In the genomic region with DNA sequence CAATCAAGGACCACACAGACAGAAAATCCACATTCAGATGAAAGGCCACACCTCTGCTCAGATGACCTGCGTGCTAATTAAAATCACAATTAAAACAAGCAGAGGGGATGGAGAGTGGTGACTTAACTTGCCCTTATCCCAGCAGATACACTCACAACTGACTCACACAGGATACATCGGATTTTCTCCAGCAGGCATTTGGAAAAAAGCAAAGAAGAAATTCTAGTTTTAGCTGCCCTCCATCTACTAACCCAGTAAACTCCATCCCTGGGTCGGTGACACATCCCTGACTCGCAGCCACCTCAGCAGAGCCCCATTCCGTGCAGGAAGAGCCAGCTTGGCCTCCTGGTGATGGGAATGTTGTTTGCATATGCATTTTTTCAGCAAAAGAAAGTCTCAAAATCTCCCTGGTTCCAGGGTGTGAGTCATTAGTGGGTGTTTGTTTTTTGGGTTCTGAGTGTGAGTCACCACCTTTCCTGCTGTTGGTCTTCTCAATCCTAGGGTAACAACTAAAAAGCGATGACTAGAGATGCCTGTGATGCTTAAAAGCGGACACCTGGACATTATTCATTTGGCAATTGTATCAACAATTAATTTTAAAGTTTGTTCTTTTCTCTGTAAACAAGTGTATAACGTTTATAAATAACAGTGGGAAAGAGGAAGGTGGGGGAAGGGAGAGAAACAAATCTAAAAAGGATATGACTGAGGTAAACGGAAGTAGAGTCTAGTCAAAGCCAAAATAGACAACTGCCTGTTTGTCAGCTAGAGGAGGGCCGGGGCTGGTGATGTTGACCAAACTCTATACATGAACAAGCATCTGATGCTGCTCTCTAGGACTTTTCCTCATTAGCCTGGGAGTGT, we compare ENCODE assay signal across 8 cellular contexts. TPM values are rescaled to one million over a fixed set of nuclear protein-coding genes. Genes with fewer than 3 reads are reported as not detected.
A peak's percentile ranks its signal among the peaks of the same experiment; 100 is the strongest.
DNase-seq lines count a peak whose midpoint lies in the region; ATAC-seq and TF ChIP-seq lines count a peak whose summit lies in the region.

No MANE protein-coding gene starts in this region.

- TF ChIP-seq CTCF in SK-N-SH (IDR thresholded peaks at IDR 0.05), result peak; percentile 64

- peak overlapping the region; percentile 64 for H3K4me2 ChIP-seq in SK-N-SH

- 12% methylated on average over 10 of the region's 10 CpGs for WGBS in SK-N-SH (ENCODE audit: low lambda C conversion rate)

- no peaks in the 10 kb centered on the region for H3K9me3 ChIP-seq in SK-N-SH

- no peaks in the 10 kb centered on the region for H3K9me2 ChIP-seq in SK-N-SH

- POLR2A ChIA-PET in SK-N-SH (lab: Yijun Ruan, JAX), result interaction anchor here (0.6 kb wide), 1 partner anchor 43 kb away, joined by 7 read pairs; no protein-coding TSS in a partner anchor

- peaks cover 0 to 29% of the 10 kb centered on the region in 2 experiments; a peak in 2 of 4 replicates for H3K4me1 ChIP-seq in SK-N-SH (ENCODE audit: control insufficient read depth in 1 of 2, insufficient read depth in 2 of 2, low read depth in 1 of 2, low read length in 1 of 2)

- H3F3A ChIP-seq in SK-N-SH (replicated peaks; ENCODE audit: insufficient read depth), result peaks cover 35% of the 10 kb centered on the region

- H4K20me1 ChIP-seq in SK-N-SH (ENCODE audit: insufficient read depth), result no peaks in the 10 kb centered on the region

- H3K9ac ChIP-seq in SK-N-SH, result peak overlapping the region; percentile 52

- no peak for TF ChIP-seq RAD21 in SK-N-SH (IDR thresholded peaks at IDR 0.05; ENCODE audit: low read length)

- H2AFZ ChIP-seq in SK-N-SH (ENCODE audit: low read depth), result peak overlapping the region; percentile 42

- TF ChIP-seq EP300 in SK-N-SH (IDR thresholded peaks at IDR 0.05; ENCODE audit: borderline replicate concordance in 1 of 2, low read depth in 1 of 2, low read length in 1 of 2), result peak in 1 of 2 experiments; percentile 92; a peak in 2 of 4 replicates

- no peaks in the 10 kb centered on the region for H3K27me3 ChIP-seq in SK-N-SH (ENCODE audit: insufficient read depth)

- no peaks in the 10 kb centered on the region for H3K79me2 ChIP-seq in SK-N-SH (ENCODE audit: insufficient read depth)

- H3K36me3 ChIP-seq in SK-N-SH (replicated peaks in 1 of 2; ENCODE audit: control insufficient read depth in 1 of 2, insufficient read depth in 2 of 2, low read length in 1 of 2), result no peaks in the 10 kb centered on the region

- H3K27ac ChIP-seq in SK-N-SH (ENCODE audit: low read depth in 2 of 2, low read length in 1 of 2), result peak overlapping the region; percentile 12 to 92; a peak in 3 of 4 replicates

- peak; percentile 47 for DNase-seq in activated naive CD4-positive, alpha-beta T cell treated with Interleukin-2 at 50 U/mL for 16 hours
- DNase-seq in activated naive CD4-positive, alpha-beta T cell (lab: John Stamatoyannopoulos, UW), result no peak
- DNase-seq in SK-N-SH, result no peak
- peak; percentile 31 for DNase-seq in central memory CD4-positive, alpha-beta T cell
- DNase-seq in kidney tubule cell (ENCODE audit: low spot score), result peak; percentile 100
- DNase-seq in stimulated activated CD8-positive, alpha-beta memory T cell treated with anti-CD3 and anti-CD28 coated beads, Interleukin-15, amount 100 ng/mL, for 1 hour (ENCODE audit: low read depth), result peak; percentile 1

- H3K4me3 ChIP-seq in SK-N-SH (ENCODE audit: low read depth in 2 of 2, low read length in 1 of 2), result 0 out of 4 replicates have a peak overlapping the region, but pooled peaks of 1 of the 2 experiments have one; percentile 9

- CTCF ChIA-PET in SK-N-SH (lab: Yijun Ruan, JAX), result interaction anchor here (1.4 kb wide), 1 partner anchor 12 kb away, joined by 5 read pairs; no protein-coding TSS in a partner anchor

- peak; percentile 63 for ATAC-seq in HG03095 (IDR thresholded peaks at IDR 0.05; ENCODE audit: unreplicated experiment)
- ATAC-seq in HG03025 (IDR thresholded peaks at IDR 0.05; ENCODE audit: low FRiP score, unreplicated experiment), result no peak

TF ChIP-seq in SK-N-SH, 30 proteins besides CTCF, POLR2A, EP300 and RAD21 (continues in another document):
- no peak for TF ChIP-seq NRF1 (IDR thresholded peaks at IDR 0.05; ENCODE audit: low read depth, low read length)
- no peak for TF ChIP-seq TAF1 (IDR thresholded peaks at IDR 0.05; ENCODE audit: borderline replicate concordance, low read depth, low read length)
- TF ChIP-seq, protein P1, sequence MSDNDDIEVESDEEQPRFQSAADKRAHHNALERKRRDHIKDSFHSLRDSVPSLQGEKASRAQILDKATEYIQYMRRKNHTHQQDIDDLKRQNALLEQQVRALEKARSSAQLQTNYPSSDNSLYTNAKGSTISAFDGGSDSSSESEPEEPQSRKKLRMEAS (IDR thresholded peaks at IDR 0.05; ENCODE audit: low read depth), result 0 out of 2 replicates have a peak, but pooled peaks have one; percentile 63
- peak; percentile 22; the same call in 1 of the 2 replicates for TF ChIP-seq SMC3 (IDR thresholded peaks at IDR 0.05; ENCODE audit: low read depth, low read length)
- no peak for TF ChIP-seq RFX5 (IDR thresholded peaks at IDR 0.05; ENCODE audit: low read length)
- TF ChIP-seq, protein P2, sequence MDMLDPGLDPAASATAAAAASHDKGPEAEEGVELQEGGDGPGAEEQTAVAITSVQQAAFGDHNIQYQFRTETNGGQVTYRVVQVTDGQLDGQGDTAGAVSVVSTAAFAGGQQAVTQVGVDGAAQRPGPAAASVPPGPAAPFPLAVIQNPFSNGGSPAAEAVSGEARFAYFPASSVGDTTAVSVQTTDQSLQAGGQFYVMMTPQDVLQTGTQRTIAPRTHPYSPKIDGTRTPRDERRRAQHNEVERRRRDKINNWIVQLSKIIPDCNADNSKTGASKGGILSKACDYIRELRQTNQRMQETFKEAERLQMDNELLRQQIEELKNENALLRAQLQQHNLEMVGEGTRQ (IDR thresholded peaks at IDR 0.05; ENCODE audit: borderline replicate concordance, low read depth, low read length), result no peak
- TF ChIP-seq ELF1 (IDR thresholded peaks at IDR 0.05), result no peak; the same call in 1 of the 2 replicates
- no peak; the same call in 1 of the 2 replicates for TF ChIP-seq SIN3A (IDR thresholded peaks at IDR 0.05; ENCODE audit: borderline replicate concordance, low read depth, low read length)
- TF ChIP-seq, protein P3, sequence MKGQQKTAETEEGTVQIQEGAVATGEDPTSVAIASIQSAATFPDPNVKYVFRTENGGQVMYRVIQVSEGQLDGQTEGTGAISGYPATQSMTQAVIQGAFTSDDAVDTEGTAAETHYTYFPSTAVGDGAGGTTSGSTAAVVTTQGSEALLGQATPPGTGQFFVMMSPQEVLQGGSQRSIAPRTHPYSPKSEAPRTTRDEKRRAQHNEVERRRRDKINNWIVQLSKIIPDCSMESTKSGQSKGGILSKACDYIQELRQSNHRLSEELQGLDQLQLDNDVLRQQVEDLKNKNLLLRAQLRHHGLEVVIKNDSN (IDR thresholded peaks at IDR 0.05; ENCODE audit: borderline replicate concordance, low read depth), result no peak
- TF ChIP-seq, protein P4, sequence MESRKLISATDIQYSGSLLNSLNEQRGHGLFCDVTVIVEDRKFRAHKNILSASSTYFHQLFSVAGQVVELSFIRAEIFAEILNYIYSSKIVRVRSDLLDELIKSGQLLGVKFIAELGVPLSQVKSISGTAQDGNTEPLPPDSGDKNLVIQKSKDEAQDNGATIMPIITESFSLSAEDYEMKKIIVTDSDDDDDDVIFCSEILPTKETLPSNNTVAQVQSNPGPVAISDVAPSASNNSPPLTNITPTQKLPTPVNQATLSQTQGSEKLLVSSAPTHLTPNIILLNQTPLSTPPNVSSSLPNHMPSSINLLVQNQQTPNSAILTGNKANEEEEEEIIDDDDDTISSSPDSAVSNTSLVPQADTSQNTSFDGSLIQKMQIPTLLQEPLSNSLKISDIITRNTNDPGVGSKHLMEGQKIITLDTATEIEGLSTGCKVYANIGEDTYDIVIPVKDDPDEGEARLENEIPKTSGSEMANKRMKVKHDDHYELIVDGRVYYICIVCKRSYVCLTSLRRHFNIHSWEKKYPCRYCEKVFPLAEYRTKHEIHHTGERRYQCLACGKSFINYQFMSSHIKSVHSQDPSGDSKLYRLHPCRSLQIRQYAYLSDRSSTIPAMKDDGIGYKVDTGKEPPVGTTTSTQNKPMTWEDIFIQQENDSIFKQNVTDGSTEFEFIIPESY (IDR thresholded peaks at IDR 0.05; ENCODE audit: borderline replicate concordance, low read depth), result 0 out of 2 replicates have a peak, but pooled peaks have one; percentile 45
- peak; percentile 94 for TF ChIP-seq RXRA (IDR thresholded peaks at IDR 0.05; ENCODE audit: borderline replicate concordance, low read depth)
- no peak for TF ChIP-seq YY1 (IDR thresholded peaks at IDR 0.05; ENCODE audit: low read depth)
- peak; percentile 96 for TF ChIP-seq FOSL2 (IDR thresholded peaks at IDR 0.05; ENCODE audit: borderline replicate concordance, low read depth)
- no peak for TF ChIP-seq FOXJ3 (CRISPR knock-in tag; IDR thresholded peaks at IDR 0.05)
- TF ChIP-seq JUND (IDR thresholded peaks at IDR 0.05), result peak; percentile 91
- peak; percentile 49; the same call in 1 of the 2 replicates for TF ChIP-seq MEF2A (IDR thresholded peaks at IDR 0.05; ENCODE audit: borderline replicate concordance, low read depth)
- no peak for TF ChIP-seq GATA2 (CRISPR knock-in tag; IDR thresholded peaks at IDR 0.05)
- TF ChIP-seq TEAD4 (IDR thresholded peaks at IDR 0.05; ENCODE audit: borderline replicate concordance, insufficient read depth), result peak; percentile 90
- TF ChIP-seq NFIC (IDR thresholded peaks at IDR 0.05; ENCODE audit: borderline replicate concordance), result peak; percentile 80
- no peak for TF ChIP-seq EZH2phosphoT487 (IDR thresholded peaks at IDR 0.05; ENCODE audit: borderline replicate concordance, low read depth)
- TF ChIP-seq CHD2 (IDR thresholded peaks at IDR 0.05; ENCODE audit: low read length, partially characterized antibody), result no peak
- no peak for TF ChIP-seq RCOR1 (IDR thresholded peaks at IDR 0.05; ENCODE audit: low read length)
- TF ChIP-seq TCF12 (IDR thresholded peaks at IDR 0.05), result peak; percentile 89
- no peak for TF ChIP-seq GABPA (IDR thresholded peaks at IDR 0.05; ENCODE audit: low read depth)
- no peak for TF ChIP-seq MXI1 (IDR thresholded peaks at IDR 0.05; ENCODE audit: low read depth, low read length)
- TF ChIP-seq, protein P5, sequence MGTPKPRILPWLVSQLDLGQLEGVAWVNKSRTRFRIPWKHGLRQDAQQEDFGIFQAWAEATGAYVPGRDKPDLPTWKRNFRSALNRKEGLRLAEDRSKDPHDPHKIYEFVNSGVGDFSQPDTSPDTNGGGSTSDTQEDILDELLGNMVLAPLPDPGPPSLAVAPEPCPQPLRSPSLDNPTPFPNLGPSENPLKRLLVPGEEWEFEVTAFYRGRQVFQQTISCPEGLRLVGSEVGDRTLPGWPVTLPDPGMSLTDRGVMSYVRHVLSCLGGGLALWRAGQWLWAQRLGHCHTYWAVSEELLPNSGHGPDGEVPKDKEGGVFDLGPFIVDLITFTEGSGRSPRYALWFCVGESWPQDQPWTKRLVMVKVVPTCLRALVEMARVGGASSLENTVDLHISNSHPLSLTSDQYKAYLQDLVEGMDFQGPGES (IDR thresholded peaks at IDR 0.05; ENCODE audit: low read depth, low read length), result no peak

RNA-seq across cellular contexts. Expression of a gene that starts 49.8 kb away (rescaled TPM):
- 3.9 and 5.9 TPM in 2 replicates for polyA plus RNA-seq in SK-N-SH (2012; rRNA removed)
- polyA plus RNA-seq in SK-N-SH (2012; cell fraction: cytosol; rRNA removed), result 4.3 and 4.8 TPM in 2 replicates
- 7.9 and 18.4 TPM in 2 replicates for polyA plus RNA-seq in SK-N-SH (2012; cell fraction: nucleus; rRNA removed)

Comparison
In these comparisons a context has a peak if more than half of its experiments do, and no peak if none do; other contexts are left out.
1. DNase-seq: peak in activated naive CD4-positive, alpha-beta T cell treated with Interleukin-2 at 50 U/mL for 16 hours (single experiment), central memory CD4-positive, alpha-beta T cell (single experiment), kidney tubule cell (single experiment) and stimulated activated CD8-positive, alpha-beta memory T cell treated with anti-CD3 and anti-CD28 coated beads, Interleukin-15, amount 100 ng/mL, for 1 hour (single experiment); none in activated naive CD4-positive, alpha-beta T cell (0 of 4) and SK-N-SH (single experiment).